ENCODE assay signal across 1 cellular context in genomic region chr18:59085126-59085794, GRCh38.
TF ChIP-seq lines count a peak whose summit lies in the region.

No MANE protein-coding gene starts in this region.

TF ChIP-seq in IMR-90, 13 proteins besides CTCF, POLR2A, EP300 and RAD21:
- TF ChIP-seq USF2 (IDR thresholded peaks at IDR 0.05; ENCODE audit: low read depth, low read length) (no peak), MAZ (IDR thresholded peaks at IDR 0.05; ENCODE audit: borderline replicate concordance, low read depth, low read length) (no peak), MAFK (IDR thresholded peaks at IDR 0.05; ENCODE audit: low read depth, low read length) (no peak), BHLHE40 (IDR thresholded peaks at IDR 0.05; ENCODE audit: low read depth, low read length) (no peak), FOS (IDR thresholded peaks at IDR 0.05; ENCODE audit: low read depth, low read length) (no peak), NFE2L2 (IDR thresholded peaks at IDR 0.05; ENCODE audit: low read depth, low read length) (no peak), SMC3 (IDR thresholded peaks at IDR 0.05; ENCODE audit: low read depth, low read length) (no peak), MXI1 (IDR thresholded peaks at IDR 0.05; ENCODE audit: borderline replicate concordance, low read depth, low read length) (no peak), RCOR1 (IDR thresholded peaks at IDR 0.05; ENCODE audit: insufficient replicate concordance, low read length) (no peak), ELK1 (IDR thresholded peaks at IDR 0.05; ENCODE audit: borderline replicate concordance, low read depth, low read length) (no peak), RFX5 (IDR thresholded peaks at IDR 0.05; ENCODE audit: low read depth, low read length) (no peak), CHD1 (IDR thresholded peaks at IDR 0.05; ENCODE audit: low read depth, low read length) (no peak), CEBPB (IDR thresholded peaks at IDR 0.05; ENCODE audit: low read depth, low read length) (no peak)
